8 cellular contexts compared by ENCODE assay signal in genomic region chr1:239898067-239898730, GRCh38.
DNase-seq lines count a peak whose midpoint lies in the region; ATAC-seq lines count a peak whose summit lies in the region.

No MANE protein-coding gene starts in this region.

- H3K9me3 Mint-ChIP-seq in natural killer cell treated with Interleukin-12 subunit alpha and Interleukin-12 subunit beta and Interleukin-15 and Interleukin-18, amount 100 ng/mL, for 72 hours = no peaks in the 10 kb centered on the region

- H3K27ac Mint-ChIP-seq in natural killer cell treated with Interleukin-12 subunit alpha and Interleukin-12 subunit beta and Interleukin-15 and Interleukin-18, amount 100 ng/mL, for 72 hours = no peak overlapping the region

- H3K4me1 Mint-ChIP-seq in natural killer cell treated with Interleukin-12 subunit alpha and Interleukin-12 subunit beta and Interleukin-15 and Interleukin-18, amount 100 ng/mL, for 72 hours (ENCODE audit: low read depth in 2 of 2) = peaks cover 3 to 4% of the 10 kb centered on the region in 2 donors

- H3K36me3 Mint-ChIP-seq in natural killer cell treated with Interleukin-12 subunit alpha and Interleukin-12 subunit beta and Interleukin-15 and Interleukin-18, amount 100 ng/mL, for 72 hours = no peaks in the 10 kb centered on the region

- H3K4me3 Mint-ChIP-seq in natural killer cell treated with Interleukin-12 subunit alpha and Interleukin-12 subunit beta and Interleukin-15 and Interleukin-18, amount 100 ng/mL, for 72 hours = no peak overlapping the region

- no peak overlapping the region for H3K27ac ChIP-seq in HUES6 (ENCODE audit: low read depth, low read length)

- DNase-seq in DMS114 treated with DMSO at 0.1 percent for 48 hours (lab: John Stamatoyannopoulos, UW; ENCODE audit: unreplicated experiment) = peak; percentile 64
- peak; percentile 94 for DNase-seq in OCI-M1 (lab: John Stamatoyannopoulos, UW)
- peak; percentile 49 for DNase-seq in activated T-cell treated with anti-CD3 and anti-CD28 coated beads for 48 hours (ENCODE audit: low read depth)
- peak; percentile 71 for DNase-seq in fibroblast of gingiva (ENCODE audit: low read depth)
- DNase-seq in natural killer cell treated with Interleukin-12 subunit alpha and Interleukin-12 subunit beta and Interleukin-15 and Interleukin-18, amount 100 ng/mL, for 72 hours (ENCODE audit: low spot score) = peak; percentile 83
- DNase-seq in stimulated activated naive CD4-positive, alpha-beta T cell treated with Interleukin-2 at 50 U/mL for 16 hours (lab: John Stamatoyannopoulos, UW) = peak; percentile 48

- no peaks in the 10 kb centered on the region for H3K27me3 ChIP-seq in HUES6 (ENCODE audit: control insufficient read depth, insufficient read depth, low read length)

- H3K4me1 ChIP-seq in HUES6 (ENCODE audit: control insufficient read depth, insufficient read depth, low read length) = peaks cover 10% of the 10 kb centered on the region

- peaks cover 2 to 21% of the 10 kb centered on the region in 2 donors for H3K27me3 Mint-ChIP-seq in natural killer cell treated with Interleukin-12 subunit alpha and Interleukin-12 subunit beta and Interleukin-15 and Interleukin-18, amount 100 ng/mL, for 72 hours

- peak; percentile 96 for ATAC-seq in GM21529 (IDR thresholded peaks at IDR 0.05; ENCODE audit: unreplicated experiment)
- ATAC-seq in natural killer cell treated with Interleukin-12 subunit alpha and Interleukin-12 subunit beta and Interleukin-15 and Interleukin-18, amount 100 ng/mL, for 72 hours = peak; percentile 81 to 82

- peak overlapping the region; percentile 25; the same call in 1 of the 2 replicates for H3K4me3 ChIP-seq in HUES6 (ENCODE audit: low read depth, low read length)

- no peak overlapping the region for H3K9ac ChIP-seq in HUES6 (ENCODE audit: low read length)

- no peaks in the 10 kb centered on the region for H3K9me3 ChIP-seq in HUES6 (ENCODE audit: control insufficient read depth, insufficient read depth, low read depth, low read length)

- H3K36me3 ChIP-seq in HUES6 (ENCODE audit: control insufficient read depth, insufficient read depth, low read length) = no peaks in the 10 kb centered on the region
